In the genomic region with DNA sequence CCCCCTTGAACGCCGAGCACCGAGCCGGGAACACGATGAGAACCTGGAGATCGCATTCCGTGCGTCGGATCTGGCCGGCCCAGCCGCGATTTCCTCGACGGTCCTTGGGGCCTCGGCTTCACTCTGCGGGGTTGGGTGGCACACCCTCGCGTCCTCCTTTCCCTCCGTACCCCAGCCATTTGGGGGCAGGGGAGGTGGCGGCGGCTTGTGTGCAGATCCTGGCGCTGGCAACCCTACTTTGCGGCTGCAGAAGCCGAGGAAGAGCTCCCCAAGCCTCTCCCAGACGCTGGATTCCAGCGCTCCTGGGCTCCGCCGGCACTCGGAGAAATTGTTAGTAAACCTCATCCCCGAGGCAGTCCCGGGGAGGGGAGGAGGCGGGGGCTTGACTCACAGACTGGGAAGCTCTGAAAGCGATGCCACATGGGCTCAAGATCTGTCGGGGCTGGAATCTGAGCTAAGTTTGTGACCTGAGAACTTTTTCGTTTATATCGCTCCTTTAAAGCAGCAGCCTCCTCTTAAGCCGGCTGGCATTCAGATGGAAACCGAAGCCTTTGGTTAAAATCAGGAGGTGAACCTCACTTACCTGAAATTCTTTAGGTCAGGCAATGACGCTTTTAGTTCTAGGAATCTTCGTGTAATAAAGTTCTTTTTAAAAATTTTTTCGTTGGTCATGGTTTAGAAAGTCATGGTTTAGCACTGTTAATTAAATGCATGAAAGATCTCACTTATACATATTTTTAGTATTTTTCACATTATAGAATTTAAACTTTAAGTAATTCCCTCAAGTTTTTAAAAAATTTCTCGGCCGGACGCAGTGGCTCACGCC, we compare ENCODE assay signal across 8 cellular contexts. TPM values are rescaled to one million over a fixed set of nuclear protein-coding genes. Genes with fewer than 3 reads are reported as not detected.
DNase-seq lines count a peak whose midpoint lies in the region; ATAC-seq and TF ChIP-seq lines count a peak whose summit lies in the region.

No MANE protein-coding gene starts in this region.

- TF ChIP-seq CTCF in lung (IDR thresholded peaks at IDR 0.05; ENCODE audit: control extremely low read depth, extremely low read depth) = no peak

- ATAC-seq in GM21576 (IDR thresholded peaks at IDR 0.05; ENCODE audit: unreplicated experiment) = peak; percentile 9
- ATAC-seq in lung (ENCODE audit: insufficient read depth, low FRiP score) = peak; percentile 78

- 8 to 12% methylated on average over 39 to 45 of the region's 45 CpGs for WGBS in lung, 2 donors

- peak overlapping the region; percentile 81 to 96 for H3K27ac ChIP-seq in lung (ENCODE audit: low read depth in 1 of 2, low read length in 1 of 2)

- no peak overlapping the region for H3K9ac ChIP-seq in endocrine pancreas (ENCODE audit: control insufficient read depth, insufficient read depth, low read length)

- no peaks in the 10 kb centered on the region for H3K36me3 ChIP-seq in endocrine pancreas (ENCODE audit: control insufficient read depth, insufficient read depth, low read length)
- no peaks in the 10 kb centered on the region for H3K36me3 ChIP-seq in lung (ENCODE audit: control insufficient read depth in 2 of 2, insufficient read depth in 2 of 2, low read length in 2 of 2)

- H3K27me3 ChIP-seq in endocrine pancreas (ENCODE audit: control insufficient read depth, insufficient read depth, low read length) (no peaks in the 10 kb centered on the region), lung (ENCODE audit: control insufficient read depth, insufficient read depth) (no peaks in the 10 kb centered on the region)

- H3K9me3 ChIP-seq in endocrine pancreas (ENCODE audit: control insufficient read depth, low read length) (no peaks in the 10 kb centered on the region), lung (ENCODE audit: control insufficient read depth in 2 of 2, insufficient read depth in 1 of 2, low read length in 1 of 2) (no peaks in the 10 kb centered on the region)

- no peaks in the 10 kb centered on the region for H3K4me1 ChIP-seq in endocrine pancreas (ENCODE audit: control insufficient read depth, insufficient read depth, low read length)
- peaks cover 0 to 2% of the 10 kb centered on the region in 2 donors for H3K4me1 ChIP-seq in lung (ENCODE audit: control insufficient read depth in 2 of 2, insufficient read depth in 2 of 2, low read length in 2 of 2)

- DNase-seq in EL (peak; percentile 96), HuH-7 (ENCODE audit: low spot score) (peak; percentile 77), lung (ENCODE audit: low spot score) (peak; percentile 71), middle frontal gyrus (ENCODE audit: extremely low spot score, low spot score) (no peak)
- DNase-seq in activated CD4-positive, alpha-beta T cell treated with anti-CD3 and anti-CD28 coated beads, Interleukin-2, amount 50 U/mL, for 4 hours = peak; percentile 18 to 26
- DNase-seq in stimulated activated CD8-positive, alpha-beta memory T cell treated with anti-CD3 and anti-CD28 coated beads, Interleukin-4, amount 100 ng/mL, for 48 hours = peak; percentile 40

- H3K4me3 ChIP-seq in endocrine pancreas (ENCODE audit: control insufficient read depth, insufficient read depth, low read length) (peak overlapping the region; percentile 38), lung (peak overlapping the region; percentile 76)

RNA-seq across cellular contexts. Expression of gene DSE, which starts 0.8 kb away (rescaled TPM):
- 10 to 100 TPM; 44.5 to 46.9 TPM for total RNA-seq in lung
- 10 to 100 TPM in 1 of 2 donors, 1 to 10 TPM in 1; 5.4 to 40.3 TPM for polyA plus RNA-seq in lung
